ENCODE assay signal across 12 cellular contexts in the genomic region with DNA sequence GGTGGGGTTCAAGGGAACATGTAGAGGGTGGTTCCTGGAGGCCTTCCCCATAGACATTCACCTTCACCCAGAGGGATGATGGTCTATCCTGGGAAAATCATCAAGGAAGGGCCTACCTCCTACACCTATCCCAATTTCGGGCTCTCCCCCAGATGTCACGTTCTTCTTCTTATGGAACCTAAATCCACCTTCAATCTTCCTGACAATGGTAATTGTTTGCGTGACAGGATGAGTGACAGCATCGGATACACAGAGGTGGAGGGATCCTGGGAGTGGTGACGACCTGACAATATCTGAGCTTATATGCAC. TPM values are rescaled to one million over a fixed set of nuclear protein-coding genes. Genes with fewer than 3 reads are reported as not detected.
DNase-seq lines count a peak whose midpoint lies in the region; ATAC-seq, FAIRE-seq and TF ChIP-seq lines count a peak whose summit lies in the region.
"Had no signal": no experiment of that assay in that cellular context is flagged by ENCODE, and none has a peak within 500 bp of the region (broad histone marks: within the 10 kb centered on the region; RNA-seq: fewer than 3 reads in every experiment).

No MANE protein-coding gene starts in this region.

- peaks cover 33% of the 10 kb centered on the region for H3K4me1 ChIP-seq in HUES48 (ENCODE audit: control insufficient read depth, insufficient read depth, low read length)
- peaks cover 6 to 24% of the 10 kb centered on the region in 2 donors for H3K4me1 ChIP-seq in kidney (ENCODE audit: control insufficient read depth in 1 of 2, insufficient read depth in 1 of 2, low read depth in 1 of 2, low read length in 2 of 2)
- peaks cover 0 to 8% of the 10 kb centered on the region in 2 donors for H3K4me1 ChIP-seq in ascending aorta

- FAIRE-seq in kidney (lab: Jason Lieb, UNC) = no peak

- H3K27me3 ChIP-seq in HUES48 (ENCODE audit: control insufficient read depth, insufficient read depth, low read length) (peaks cover 16% of the 10 kb centered on the region), WERI-Rb-1 (ENCODE audit: insufficient read depth, low read depth, severe bottlenecking) (no peaks in the 10 kb centered on the region), ascending aorta (no peaks in the 10 kb centered on the region)
- H3K27me3 ChIP-seq: Peyer's patch had no signal

- H3K9me3 ChIP-seq in HUES48 (ENCODE audit: control insufficient read depth, insufficient read depth, low read length) (no peaks in the 10 kb centered on the region), WERI-Rb-1 (ENCODE audit: severe bottlenecking) (peaks cover 3% of the 10 kb centered on the region), kidney (ENCODE audit: control insufficient read depth in 1 of 2, low read length in 2 of 2) (no peaks in the 10 kb centered on the region), ascending aorta (no peaks in the 10 kb centered on the region)
- H3K9me3 ChIP-seq: Peyer's patch had no signal

- ATAC-seq in GM19463 (IDR thresholded peaks at IDR 0.05; ENCODE audit: unreplicated experiment) = no peak
- ATAC-seq: CD8-positive, alpha-beta T cell; Right ventricle myocardium inferior had no signal

- DNase-seq in WERI-Rb-1 (no peak), kidney (no peak), substantia nigra (lab: John Stamatoyannopoulos, UW) (no peak), T1000 (lab: John Stamatoyannopoulos, UW) (no peak), ascending aorta (ENCODE audit: low spot score in 2 of 2) (no peak)
- DNase-seq: CD8-positive, alpha-beta T cell; NCI-H82 had no signal

- H3K9ac ChIP-seq in HUES48 (ENCODE audit: low read depth, low read length) (no peak overlapping the region), kidney (ENCODE audit: low read length in 2 of 2) (peak overlapping the region in 1 of 2 donors; percentile 15)

- H3K36me3 ChIP-seq in HUES48 (ENCODE audit: control insufficient read depth, insufficient read depth, low read length) (no peaks in the 10 kb centered on the region), WERI-Rb-1 (peaks cover 11% of the 10 kb centered on the region), kidney (ENCODE audit: control insufficient read depth in 1 of 2, insufficient read depth in 2 of 2, low read length in 2 of 2) (peaks cover 13% of the 10 kb centered on the region in 2 donors), ascending aorta (peaks cover 2 to 18% of the 10 kb centered on the region in 2 donors)
- H3K36me3 ChIP-seq: Peyer's patch had no signal

- peak overlapping the region; percentile 90 for H3K27ac ChIP-seq in HUES48 (ENCODE audit: low read depth, low read length)
- peak overlapping the region; percentile 78 for H3K27ac ChIP-seq in WERI-Rb-1
- peak overlapping the region; percentile 71 to 85 for H3K27ac ChIP-seq in kidney (ENCODE audit: low read depth in 2 of 2, low read length in 2 of 2)
- peak overlapping the region; percentile 17 for H3K27ac ChIP-seq in substantia nigra (ENCODE audit: low read depth, low read length, poor library complexity, severe bottlenecking)
- no peak overlapping the region for H3K27ac ChIP-seq in ascending aorta
- H3K27ac ChIP-seq: Peyer's patch had no signal

- H3K4me3 ChIP-seq in HUES48 (ENCODE audit: low read depth, low read length) (0 out of 2 replicates have a peak overlapping the region, but pooled peaks have one; percentile 1), WERI-Rb-1 (ENCODE audit: low read depth, low read length) (no peak overlapping the region), kidney (ENCODE audit: low read length in 2 of 2) (peak overlapping the region; percentile 80 to 82), ascending aorta (no peak overlapping the region)
- H3K4me3 ChIP-seq: Peyer's patch had no signal

- intact Hi-C loops in kidney (cut with DNase I) (no loop called here), ascending aorta (cut with DNase I) (no loop called here)

- TF ChIP-seq CTCF in WERI-Rb-1 (IDR thresholded peaks at IDR 0.05; ENCODE audit: low read depth, low read length) (no peak), kidney (IDR thresholded peaks at IDR 0.05; ENCODE audit: borderline replicate concordance, extremely low read depth, insufficient read depth) (no peak), ascending aorta (IDR thresholded peaks at IDR 0.05) (no peak)

RNA-seq across cellular contexts. Expression of gene ETNK2, which starts 3.8 kb away (rescaled TPM):
- total RNA-seq in kidney = 33.3 TPM
- 166 TPM for polyA plus RNA-seq in kidney (ENCODE audit: insufficient read depth, low read depth, low replicate concordance)
- 22.0 TPM for total RNA-seq in ascending aorta

RNA-seq across cellular contexts. Expression of gene REN, which starts 18.1 kb away (rescaled TPM):
- total RNA-seq in kidney (32.4 TPM), ascending aorta (not detected)
- 1,159 TPM for polyA plus RNA-seq in kidney (ENCODE audit: insufficient read depth, low read depth, low replicate concordance)
- total RNA-seq: CD8-positive, alpha-beta T cell; H7; Peyer's patch; Right ventricle myocardium inferior had no signal

RNA-seq across cellular contexts. Expression of gene KISS1, which starts 48.2 kb away (rescaled TPM):
- total RNA-seq in kidney = 0.50 TPM
- 25.2 TPM for polyA plus RNA-seq in kidney (ENCODE audit: insufficient read depth, low read depth, low replicate concordance)
- not detected for total RNA-seq in ascending aorta
- total RNA-seq: CD8-positive, alpha-beta T cell; H7; Right ventricle myocardium inferior had no signal

Comparison
In these comparisons a context has a peak if more than half of its experiments do, and no peak if none do; other contexts are left out.
1. H3K27ac ChIP-seq: peak in HUES48 (single experiment), WERI-Rb-1 (single experiment), kidney (2 of 2) and substantia nigra (single experiment); none in ascending aorta (0 of 2).
2. H3K4me3 ChIP-seq: peak in HUES48 (single experiment) and kidney (2 of 2); none in WERI-Rb-1 (single experiment) and ascending aorta (0 of 2).
3. RNA of gene REN, which starts 18.1 kb away (total RNA-seq): 32.4 TPM in kidney (single experiment); not detected in ascending aorta (single experiment); every median in the first group is over 10 times any median in the second.